Comparison of ENCODE assay signal across 18 cellular contexts in the genomic region with DNA sequence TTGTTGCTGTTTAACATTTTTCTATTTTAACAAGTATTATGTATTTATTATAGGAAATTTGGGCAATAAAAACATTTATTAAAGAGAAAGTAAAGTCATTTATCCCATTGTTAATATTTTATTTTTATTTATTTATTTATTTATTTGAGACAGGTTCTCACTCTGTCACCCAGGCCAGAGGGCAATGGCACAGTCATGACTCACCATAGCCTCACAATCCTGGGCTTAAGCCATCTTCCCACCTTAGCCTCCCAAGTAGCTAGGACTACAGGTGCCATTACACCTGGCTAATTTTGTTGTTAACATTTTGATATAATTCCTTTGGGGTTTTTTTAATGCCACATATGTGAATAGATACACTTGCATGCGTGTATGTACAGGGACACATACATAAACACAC. TPM values are rescaled to one million over a fixed set of nuclear protein-coding genes. Genes with fewer than 3 reads are reported as not detected.
DNase-seq lines count a peak whose midpoint lies in the region; ATAC-seq and FAIRE-seq lines count a peak whose summit lies in the region.
"Had no signal": no experiment of that assay in that cellular context is flagged by ENCODE, and none has a peak within 500 bp of the region (broad histone marks: within the 10 kb centered on the region; RNA-seq: fewer than 3 reads in every experiment).

No MANE protein-coding gene starts in this region.

- FAIRE-seq in small intestine (lab: Jason Lieb, UNC), result peak; percentile 5
- FAIRE-seq: GM12878, GM18507 had no signal

- no peaks in the 10 kb centered on the region for H3K27me3 Mint-ChIP-seq in activated naive CD4-positive, alpha-beta T cell treated with anti-CD3 and anti-CD28 coated beads, Interleukin-2, amount 50 U/mL, for 24 hours
- no peaks in the 10 kb centered on the region for H3K27me3 Mint-ChIP-seq in activated naive CD4-positive, alpha-beta T cell treated with anti-CD3 and anti-CD28 coated beads, Interleukin-2, amount 10 ng/mL, durations not matched to agents 7 days and 5 days
- H3K27me3 Mint-ChIP-seq in central memory CD8-positive, alpha-beta T cell, result no peaks in the 10 kb centered on the region
- H3K27me3 Mint-ChIP-seq: CD8-positive, alpha-beta memory T cell had no signal

- H3K36me3 ChIP-seq in small intestine (ENCODE audit: control insufficient read depth in 2 of 2, insufficient read depth in 2 of 2, low read length in 2 of 2), result peaks cover 0 to 2% of the 10 kb centered on the region in 2 donors

- H3K9me3 ChIP-seq in small intestine (ENCODE audit: control insufficient read depth, low read depth), result no peaks in the 10 kb centered on the region
- H3K9me3 ChIP-seq: Caco-2 had no signal

- peaks cover 10% of the 10 kb centered on the region for H3K36me3 Mint-ChIP-seq in activated naive CD4-positive, alpha-beta T cell treated with anti-CD3 and anti-CD28 coated beads, Interleukin-2, amount 50 U/mL, for 24 hours
- peaks cover 47% of the 10 kb centered on the region for H3K36me3 Mint-ChIP-seq in activated naive CD4-positive, alpha-beta T cell treated with anti-CD3 and anti-CD28 coated beads, Interleukin-2, amount 10 ng/mL, durations not matched to agents 7 days and 5 days
- peaks cover 27% of the 10 kb centered on the region for H3K36me3 Mint-ChIP-seq in central memory CD8-positive, alpha-beta T cell (ENCODE audit: insufficient read depth)

- no peak for ATAC-seq in central memory CD8-positive, alpha-beta T cell (replicated peaks; ENCODE audit: extremely low read depth, poor library complexity, severe bottlenecking)
- ATAC-seq in left lobe of liver (peak; percentile 65), HG03442 (IDR thresholded peaks at IDR 0.05; ENCODE audit: unreplicated experiment) (no peak), GM19351 (IDR thresholded peaks at IDR 0.05; ENCODE audit: unreplicated experiment) (no peak), GM18517 (IDR thresholded peaks at IDR 0.05; ENCODE audit: unreplicated experiment) (no peak)
- ATAC-seq: GM12878, GM23338 had no signal

- no peaks in the 10 kb centered on the region for H3K4me1 ChIP-seq in small intestine (ENCODE audit: control insufficient read depth in 2 of 2, insufficient read depth in 1 of 2, low read depth in 1 of 2, low read length in 1 of 2)
- H3K4me1 ChIP-seq: BLaER1, Caco-2 had no signal

- H3K27ac Mint-ChIP-seq in activated naive CD4-positive, alpha-beta T cell treated with anti-CD3 and anti-CD28 coated beads, Interleukin-2, amount 50 U/mL, for 24 hours, result peak overlapping the region; percentile 41
- no peak overlapping the region for H3K27ac Mint-ChIP-seq in activated naive CD4-positive, alpha-beta T cell treated with anti-CD3 and anti-CD28 coated beads, Interleukin-2, amount 10 ng/mL, durations not matched to agents 7 days and 5 days
- H3K27ac Mint-ChIP-seq in central memory CD8-positive, alpha-beta T cell (ENCODE audit: low read depth), result peak overlapping the region; percentile 46
- H3K27ac Mint-ChIP-seq: GM23338 had no signal

- no peak overlapping the region for H3K4me3 ChIP-seq in small intestine (ENCODE audit: low read depth in 1 of 2, low read length in 2 of 2)
- H3K4me3 ChIP-seq: BLaER1, GM12878, GM23338 had no signal

- no peaks in the 10 kb centered on the region for H3K27me3 ChIP-seq in small intestine (ENCODE audit: control insufficient read depth in 2 of 2, insufficient read depth in 2 of 2, low read length in 2 of 2)
- H3K27me3 ChIP-seq: BLaER1 had no signal

- no peaks in the 10 kb centered on the region for H3K9me3 Mint-ChIP-seq in activated naive CD4-positive, alpha-beta T cell treated with anti-CD3 and anti-CD28 coated beads, Interleukin-2, amount 50 U/mL, for 24 hours
- H3K9me3 Mint-ChIP-seq in activated naive CD4-positive, alpha-beta T cell treated with anti-CD3 and anti-CD28 coated beads, Interleukin-2, amount 10 ng/mL, durations not matched to agents 7 days and 5 days, result no peaks in the 10 kb centered on the region
- H3K9me3 Mint-ChIP-seq in central memory CD8-positive, alpha-beta T cell, result no peaks in the 10 kb centered on the region
- H3K9me3 Mint-ChIP-seq: CD8-positive, alpha-beta memory T cell; GM23338 had no signal

- H3K4me3 Mint-ChIP-seq in activated naive CD4-positive, alpha-beta T cell treated with anti-CD3 and anti-CD28 coated beads, Interleukin-2, amount 50 U/mL, for 24 hours, result no peak overlapping the region
- H3K4me3 Mint-ChIP-seq in activated naive CD4-positive, alpha-beta T cell treated with anti-CD3 and anti-CD28 coated beads, Interleukin-2, amount 10 ng/mL, durations not matched to agents 7 days and 5 days, result no peak overlapping the region
- H3K4me3 Mint-ChIP-seq in central memory CD8-positive, alpha-beta T cell, result no peak overlapping the region
- H3K4me3 Mint-ChIP-seq: CD8-positive, alpha-beta memory T cell; GM23338 had no signal

- CTCF ChIA-PET in activated naive CD4-positive, alpha-beta T cell treated with anti-CD3 and anti-CD28 coated beads, Interleukin-2, amount 10 ng/mL, durations not matched to agents 7 days and 5 days (lab: Charles Lee), result no interaction called here

- no peak overlapping the region for H3K27ac ChIP-seq in small intestine (ENCODE audit: low read depth in 1 of 2, low read length in 1 of 2)
- H3K27ac ChIP-seq: BLaER1 had no signal

- 50 to 96% (median 54%) methylated on average over 1 of the region's 1 CpG for WGBS in small intestine, 3 donors

- H3K4me1 Mint-ChIP-seq in activated naive CD4-positive, alpha-beta T cell treated with anti-CD3 and anti-CD28 coated beads, Interleukin-2, amount 50 U/mL, for 24 hours, result peaks cover 41% of the 10 kb centered on the region
- peaks cover 11% of the 10 kb centered on the region for H3K4me1 Mint-ChIP-seq in activated naive CD4-positive, alpha-beta T cell treated with anti-CD3 and anti-CD28 coated beads, Interleukin-2, amount 10 ng/mL, durations not matched to agents 7 days and 5 days
- peaks cover 17% of the 10 kb centered on the region for H3K4me1 Mint-ChIP-seq in central memory CD8-positive, alpha-beta T cell

- no peak for DNase-seq in activated naive CD4-positive, alpha-beta T cell treated with anti-CD3 and anti-CD28 coated beads, Interleukin-2, amount 10 ng/mL, durations not matched to agents 7 days and 5 days
- no peak for DNase-seq in central memory CD8-positive, alpha-beta T cell (ENCODE audit: low spot score in 2 of 2)
- DNase-seq in left lobe of liver (ENCODE audit: low spot score) (no peak), small intestine (peak; percentile 64)
- DNase-seq: 8988T; AML-193; Caco-2; CD8-positive, alpha-beta memory T cell; DMS79; H7 had no signal

RNA-seq across cellular contexts. Expression of a gene that starts 49.6 kb away (rescaled TPM):
- total RNA-seq in left lobe of liver, result 20.8 TPM
- polyA plus RNA-seq in small intestine, result 1 to 10 TPM; 4.3 to 7.2 (median 6.3) TPM
